In genomic region chr1:220915117-220915440, GRCh38 we compare ENCODE assay signal across 30 cellular contexts. TPM values are rescaled to one million over a fixed set of nuclear protein-coding genes. Genes with fewer than 3 reads are reported as not detected.
"Had no signal": no experiment of that assay in that cellular context is flagged by ENCODE, and none has a peak within 500 bp of the region (broad histone marks: within the 10 kb centered on the region; RNA-seq: fewer than 3 reads in every experiment).

No MANE protein-coding gene starts in this region.

- H3K9me3 Mint-ChIP-seq: dendritic cell treated with granulocyte-macrophage colony-stimulating factor and Interleukin-4, amounts not matched to agents 40 ng/mL and 50 ng/mL, for 4 days; memory B cell; naive thymus-derived CD4-positive, alpha-beta T cell; nephron; neural progenitor cell; stimulated activated effector memory CD8-positive, alpha-beta T cell treated with anti-CD3 and anti-CD28 coated beads, Interleukin-12 subunit alpha, Interleukin-12 subunit beta, amount 100 ng/mL, for 72 hours; stimulated activated naive CD8-positive, alpha-beta T cell treated with anti-CD3 and anti-CD28 coated beads, Interleukin-15, amount 100 ng/mL, for 72 hours had no signal

- DNase-seq: colonic mucosa; effector CD8-positive, alpha-beta T cell; foreskin keratinocyte; glutamatergic neuron; heart right ventricle; hippocampal formation; islet precursor cell; kidney glomerular epithelial cell; left colon; midbrain; naive thymus-derived CD4-positive, alpha-beta T cell; stimulated activated CD4-positive, alpha-beta T cell treated with anti-CD3 and anti-CD28 coated beads, Interleukin-2, amount 100 ng/mL, for 24 hours; stimulated activated CD4-positive, alpha-beta T cell treated with anti-CD3 and anti-CD28 coated beads, Interleukin-4, amount 100 ng/mL, for 24 hours; stimulated activated naive CD8-positive, alpha-beta T cell treated with anti-CD3 and anti-CD28 coated beads, Interleukin-15, amount 100 ng/mL, for 72 hours; transverse colon; upper lobe of right lung; uterus had no signal

- H3K4me1 ChIP-seq: colonic mucosa, foreskin keratinocyte, parathyroid adenoma, suprapubic skin, transverse colon, upper lobe of right lung, uterus had no signal

- H3K4me1 Mint-ChIP-seq: nephron; neural progenitor cell; stimulated activated effector memory CD8-positive, alpha-beta T cell treated with anti-CD3 and anti-CD28 coated beads, Interleukin-12 subunit alpha, Interleukin-12 subunit beta, amount 100 ng/mL, for 72 hours; stimulated activated naive CD8-positive, alpha-beta T cell treated with anti-CD3 and anti-CD28 coated beads, Interleukin-15, amount 100 ng/mL, for 72 hours had no signal

- H2AFZ ChIP-seq: neural progenitor cell, parathyroid adenoma had no signal

- H3K4me2 ChIP-seq: neural progenitor cell, smooth muscle cell had no signal

- H3K79me2 ChIP-seq: parathyroid adenoma had no signal

- FAIRE-seq: endothelial cell of umbilical vein had no signal

- H3K36me3 Mint-ChIP-seq: memory B cell; naive thymus-derived CD4-positive, alpha-beta T cell; neural progenitor cell; stimulated activated effector memory CD8-positive, alpha-beta T cell treated with anti-CD3 and anti-CD28 coated beads, Interleukin-12 subunit alpha, Interleukin-12 subunit beta, amount 100 ng/mL, for 72 hours had no signal

- ATAC-seq: foreskin keratinocyte; gastroesophageal sphincter; left colon; stimulated activated effector memory CD8-positive, alpha-beta T cell treated with anti-CD3 and anti-CD28 coated beads, Interleukin-12 subunit alpha, Interleukin-12 subunit beta, amount 100 ng/mL, for 72 hours; stimulated activated naive CD8-positive, alpha-beta T cell treated with anti-CD3 and anti-CD28 coated beads, Interleukin-15, amount 100 ng/mL, for 72 hours had no signal

- H3K4me3 ChIP-seq: colonic mucosa, esophagus muscularis mucosa, gastroesophageal sphincter, heart right ventricle, lung, neural progenitor cell, smooth muscle cell, suprapubic skin, transverse colon, upper lobe of right lung, uterus had no signal

- H3K4me3 Mint-ChIP-seq: memory B cell; naive thymus-derived CD4-positive, alpha-beta T cell; nephron; neural progenitor cell; stimulated activated effector memory CD8-positive, alpha-beta T cell treated with anti-CD3 and anti-CD28 coated beads, Interleukin-12 subunit alpha, Interleukin-12 subunit beta, amount 100 ng/mL, for 72 hours; stimulated activated naive CD8-positive, alpha-beta T cell treated with anti-CD3 and anti-CD28 coated beads, Interleukin-15, amount 100 ng/mL, for 72 hours had no signal

- H3K27me3 ChIP-seq: colonic mucosa, esophagus muscularis mucosa, foreskin keratinocyte, neural progenitor cell, transverse colon, upper lobe of right lung had no signal

- H3K27ac ChIP-seq: colonic mucosa, esophagus muscularis mucosa, foreskin keratinocyte, gastroesophageal sphincter, neural progenitor cell, parathyroid adenoma, suprapubic skin, transverse colon, upper lobe of right lung, uterus had no signal

- H3K9me3 ChIP-seq: colonic mucosa, esophagus muscularis mucosa, gastroesophageal sphincter, heart right ventricle, suprapubic skin, transverse colon, upper lobe of right lung, uterus had no signal

- H3K27me3 Mint-ChIP-seq: memory B cell had no signal

- H3K27ac Mint-ChIP-seq: memory B cell; naive thymus-derived CD4-positive, alpha-beta T cell; nephron; neural progenitor cell; progenitor cell of endocrine pancreas; stimulated activated effector memory CD8-positive, alpha-beta T cell treated with anti-CD3 and anti-CD28 coated beads, Interleukin-12 subunit alpha, Interleukin-12 subunit beta, amount 100 ng/mL, for 72 hours had no signal

- H3K9ac ChIP-seq: neural progenitor cell, parathyroid adenoma had no signal

- H3K36me3 ChIP-seq: colonic mucosa, esophagus muscularis mucosa, gastroesophageal sphincter, heart right ventricle, neural progenitor cell, suprapubic skin, transverse colon, upper lobe of right lung, uterus had no signal

RNA-seq across cellular contexts. Expression of gene HLX, which starts 35.8 kb away (rescaled TPM):
- total RNA-seq: foreskin keratinocyte had no signal
- polyA plus RNA-seq: foreskin keratinocyte; naive thymus-derived CD4-positive, alpha-beta T cell had no signal
